ENCODE assay signal across 15 cellular contexts in the genomic region with DNA sequence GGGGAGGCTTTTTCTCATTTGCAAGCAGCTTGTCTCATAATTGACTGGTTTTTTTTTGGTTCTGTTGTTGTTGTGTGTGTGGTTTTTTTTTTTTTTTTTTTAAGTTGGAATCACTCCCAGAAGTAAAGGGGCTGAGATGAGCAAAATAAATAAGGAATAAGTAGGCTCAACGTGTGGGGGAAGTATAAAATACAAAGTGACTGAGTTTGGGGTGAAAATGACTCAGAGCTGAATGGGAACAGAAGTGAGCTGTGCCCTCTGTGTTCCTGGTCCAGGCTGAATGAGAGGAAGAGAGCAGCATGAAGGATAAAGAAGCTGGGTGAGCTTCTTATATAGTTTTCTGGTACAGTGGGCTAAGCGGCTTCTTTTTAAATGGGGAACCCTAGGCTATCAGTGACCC.
A peak's percentile ranks its signal among the peaks of the same experiment; 100 is the strongest.
DNase-seq lines count a peak whose midpoint lies in the region; ATAC-seq lines count a peak whose summit lies in the region.
"Had no signal": no experiment of that assay in that cellular context is flagged by ENCODE, and none has a peak within 500 bp of the region (broad histone marks: within the 10 kb centered on the region; RNA-seq: fewer than 3 reads in every experiment).

No MANE protein-coding gene starts in this region.

- DNase-seq in G401 (ENCODE audit: low spot score): peak; percentile 7
- DNase-seq in adipocyte (ENCODE audit: low read depth): peak; percentile 23
- DNase-seq in globus pallidus (ENCODE audit: low spot score): peak; percentile 11
- DNase-seq in smooth muscle cell of the brain vasculature (ENCODE audit: low read depth, low spot score): peak; percentile 9
- no peak for DNase-seq in NCI-H1436 treated with DMSO at 0.1 percent for 48 hours (lab: John Stamatoyannopoulos, UW)
- DNase-seq: effector CD4-positive, alpha-beta T cell; foreskin keratinocyte; KBM-7; NCI-H524 treated with DMSO at 0.1 percent for 48 hours; stimulated activated naive CD4-positive, alpha-beta T cell had no signal

- H3K4me1 ChIP-seq in adipocyte (ENCODE audit: control insufficient read depth, insufficient read depth, low read length): peaks cover 4% of the 10 kb centered on the region
- H3K4me1 ChIP-seq: foreskin keratinocyte had no signal

- ATAC-seq in GM19467 (IDR thresholded peaks at IDR 0.05; ENCODE audit: unreplicated experiment): no peak
- ATAC-seq in GM21367 (IDR thresholded peaks at IDR 0.05; ENCODE audit: unreplicated experiment): no peak
- ATAC-seq: foreskin keratinocyte, Panc1 had no signal

- peaks cover 31% of the 10 kb centered on the region for H3K27me3 ChIP-seq in adipocyte (replicated peaks; ENCODE audit: control insufficient read depth, insufficient read depth, low read length)
- H3K27me3 ChIP-seq: foreskin keratinocyte had no signal

- no peaks in the 10 kb centered on the region for H3K9me3 ChIP-seq in adipocyte (ENCODE audit: control insufficient read depth, low read length)

- in situ Hi-C loops in G401 (cut with HindIII; ENCODE audit: low sequenced_read_pairs): no loop called here

- H3K36me3 ChIP-seq in adipocyte (ENCODE audit: control insufficient read depth, insufficient read depth, low read length, severe bottlenecking): no peaks in the 10 kb centered on the region

- no peak overlapping the region for H3K4me3 ChIP-seq in adipocyte (ENCODE audit: low read length)
- H3K4me3 ChIP-seq: lung, skin epidermis had no signal

- H3K9ac ChIP-seq in adipocyte (ENCODE audit: low read length): no peak overlapping the region
